In genomic region chr12:5912437-5913334, GRCh38 we compare ENCODE assay signal across 1 cellular context.
TF ChIP-seq lines count a peak whose summit lies in the region.

No MANE protein-coding gene starts in this region.

TF ChIP-seq in GM23338, 12 proteins besides CTCF, POLR2A, EP300 and RAD21 (continued from another document):
- TF ChIP-seq ZNF462 (CRISPR knock-in tag; IDR thresholded peaks at IDR 0.05) = no peak
- TF ChIP-seq EZH2 (IDR thresholded peaks at IDR 0.05; ENCODE audit: low read depth, unreplicated experiment) = no peak
- TF ChIP-seq REST (IDR thresholded peaks at IDR 0.05; ENCODE audit: unreplicated experiment) = no peak
- no peak for TF ChIP-seq JUNB (IDR thresholded peaks at IDR 0.05; ENCODE audit: unreplicated experiment)
- no peak for TF ChIP-seq ZNF114 (CRISPR knock-in tag; IDR thresholded peaks at IDR 0.05)
- TF ChIP-seq STAT1 (IDR thresholded peaks at IDR 0.05; ENCODE audit: unreplicated experiment) = no peak
TF ChIP-seq in GM23338: peak in this region for 0.
